20 cellular contexts compared by ENCODE assay signal in the genomic region with DNA sequence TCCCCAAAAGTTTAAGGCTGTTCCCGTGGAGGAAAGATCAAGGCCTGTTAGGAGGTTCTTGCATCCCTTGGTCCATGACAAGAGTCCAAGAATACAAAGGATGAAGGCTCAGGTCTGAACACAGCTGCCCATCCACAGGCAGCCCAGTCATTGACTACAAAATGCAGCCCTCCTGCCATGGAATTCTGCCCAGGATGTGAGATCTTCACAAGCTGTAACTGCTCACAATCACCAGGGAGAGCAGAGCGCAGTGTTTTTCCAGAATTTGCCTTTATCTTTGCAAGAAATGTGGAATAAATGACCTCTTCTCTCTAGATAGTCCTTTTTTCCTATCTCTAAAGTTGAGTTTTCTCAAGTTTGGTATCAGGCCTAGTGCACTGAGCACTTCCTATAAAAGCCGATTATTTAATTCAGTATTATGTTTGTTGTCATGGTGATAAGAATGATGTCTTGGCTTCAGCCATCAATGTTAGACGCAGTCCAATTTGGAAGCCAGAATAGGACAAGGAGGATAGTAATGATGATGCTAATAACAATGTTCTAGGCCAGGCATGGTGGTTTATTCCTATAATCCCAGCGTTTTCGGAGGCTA.
DNase-seq lines count a peak whose midpoint lies in the region; ATAC-seq, FAIRE-seq and TF ChIP-seq lines count a peak whose summit lies in the region.
"Had no signal": no experiment of that assay in that cellular context is flagged by ENCODE, and none has a peak within 500 bp of the region (broad histone marks: within the 10 kb centered on the region; RNA-seq: fewer than 3 reads in every experiment).

No MANE protein-coding gene starts in this region.

- whole genome bisulfite sequencing in endodermal cell (ENCODE audit: insufficient coverage in 1 of 2, insufficient read length in 1 of 2), 2 experiments: 92 to 95% methylated on average over 6 of the region's 6 CpGs
- 59 to 63% methylated on average over 6 of the region's 6 CpGs for WGBS in heart right ventricle, 2 donors
- 75 to 81% methylated on average over 5 to 6 of the region's 6 CpGs for WGBS in transverse colon (ENCODE audit: low coverage in 1 of 2), 2 donors
- 48 to 51% methylated on average over 6 of the region's 6 CpGs for WGBS in lower leg skin, 2 donors

- H3K4me3 Mint-ChIP-seq in endodermal cell: no peak overlapping the region
- H3K4me3 Mint-ChIP-seq: B cell; CD4-positive, alpha-beta T cell had no signal

- TF ChIP-seq EP300 in transverse colon (IDR thresholded peaks at IDR 0.05; ENCODE audit: low read depth): no peak

- H3K4me1 ChIP-seq in endodermal cell (ENCODE audit: control insufficient read depth, insufficient read depth, low read length) (peaks cover 4% of the 10 kb centered on the region), heart right ventricle (peaks cover 0 to 19% (median 3%) of the 10 kb centered on the region in 9 donors), mucosa of rectum (ENCODE audit: control insufficient read depth in 2 of 2, insufficient read depth in 2 of 2, low read length in 2 of 2) (peaks cover 5 to 7% of the 10 kb centered on the region in 2 donors), transverse colon (peaks cover 0 to 19% (median 12%) of the 10 kb centered on the region in 4 donors)

- no peak overlapping the region for H3K9ac ChIP-seq in endodermal cell (ENCODE audit: extremely low read depth, low read length, poor library complexity, severe bottlenecking)
- no peak overlapping the region for H3K9ac ChIP-seq in mucosa of rectum (ENCODE audit: low read depth in 1 of 2, low read length in 2 of 2)

- H3K9me3 ChIP-seq in endodermal cell (ENCODE audit: control insufficient read depth, low read length) (no peaks in the 10 kb centered on the region), heart right ventricle (peaks cover 0 to 10% (median 0%) of the 10 kb centered on the region in 11 donors), mucosa of rectum (ENCODE audit: control insufficient read depth in 2 of 2, low read length in 2 of 2) (no peaks in the 10 kb centered on the region), transverse colon (no peaks in the 10 kb centered on the region)

- peaks cover 6% of the 10 kb centered on the region for H3K9me3 Mint-ChIP-seq in endodermal cell
- H3K9me3 Mint-ChIP-seq: CD4-positive, alpha-beta T cell had no signal

- H3K4me3 ChIP-seq in endodermal cell (ENCODE audit: low read length) (no peak overlapping the region), heart right ventricle (no peak overlapping the region), mucosa of rectum (ENCODE audit: low read length in 2 of 2) (no peak overlapping the region), transverse colon (no peak overlapping the region), lower leg skin (ENCODE audit: low read depth, poor library complexity, severe bottlenecking) (no peak overlapping the region)
- H3K4me3 ChIP-seq: GM12878 had no signal

- H3K36me3 Mint-ChIP-seq in endodermal cell (ENCODE audit: low read depth): no peaks in the 10 kb centered on the region

- no peak for FAIRE-seq in H54 (lab: Jason Lieb, UNC)
- FAIRE-seq: GM12878, GM18507 had no signal

- no peaks in the 10 kb centered on the region for H3K27me3 Mint-ChIP-seq in endodermal cell (ENCODE audit: insufficient read depth)
- H3K27me3 Mint-ChIP-seq: B cell; CD4-positive, alpha-beta T cell had no signal

- no peak for TF ChIP-seq CTCF in endodermal cell (conservative IDR thresholded peaks at IDR 0.05)
- no peak for TF ChIP-seq CTCF in heart right ventricle (IDR thresholded peaks at IDR 0.05)
- TF ChIP-seq CTCF in transverse colon (IDR thresholded peaks at IDR 0.05): no peak
- TF ChIP-seq CTCF in lower leg skin (IDR thresholded peaks at IDR 0.05): no peak

- TF ChIP-seq POLR2A in transverse colon (IDR thresholded peaks at IDR 0.05): no peak
- no peak for TF ChIP-seq POLR2A in lower leg skin (IDR thresholded peaks at IDR 0.05)
- TF ChIP-seq POLR2A in H54 (IDR thresholded peaks at IDR 0.05; ENCODE audit: low read depth, low read length): no peak

- H3K27ac Mint-ChIP-seq in endodermal cell: no peak overlapping the region
- H3K27ac Mint-ChIP-seq: B cell; CD4-positive, alpha-beta T cell had no signal

- in situ Hi-C loops in transverse colon (cut with MboI; ENCODE audit: low pct_ligation_motif_present in 1 of 4, low pct_unique_long_range_greater_than_20kb in 1 of 4, low sequenced_read_pairs in 3 of 4): loop anchor here in 1 of 4 donors (25.0 kb wide), 1 partner anchor 245 kb away; a partner anchor contains a TSS

- DNase-seq in endodermal cell: peak; percentile 10
- peak in 1 of 2 donors; percentile 60 for DNase-seq in heart right ventricle
- DNase-seq in transverse colon: no peak
- DNase-seq in DMS153 (lab: John Stamatoyannopoulos, UW): no peak
- no peak for DNase-seq in lower leg skin (ENCODE audit: low spot score in 2 of 2)
- DNase-seq in H54 (ENCODE audit: insufficient read length, low spot score): no peak
- DNase-seq: ACHN; Calu3; CD4-positive, alpha-beta T cell; DMS79; GOT3; NCI-H1048; NCI-H2107; NCI-H345; NCI-H526 treated with DMSO at 0.1 percent for 48 hours had no signal

- peaks cover 16% of the 10 kb centered on the region for H3K4me1 Mint-ChIP-seq in endodermal cell

- intact Hi-C loops in heart right ventricle (cut with DNase I) (loop anchor here in 3 of 10 donors (5.0 to 10.0 kb wide), 2 partner anchors 105 to 122 kb away; no protein-coding TSS in a partner anchor), transverse colon (cut with DNase I; ENCODE audit: low total_unique reads) (no loop called here), lower leg skin (cut with DNase I; ENCODE audit: low total_unique reads) (no loop called here)

- no peak overlapping the region for H3K27ac ChIP-seq in endodermal cell (ENCODE audit: low read depth, low read length)
- peak overlapping the region; percentile 2 to 81 (median 56) for H3K27ac ChIP-seq in heart right ventricle
- H3K27ac ChIP-seq in mucosa of rectum (ENCODE audit: low read depth in 2 of 2, low read length in 2 of 2): peak overlapping the region; percentile 37 to 41
- H3K27ac ChIP-seq in transverse colon: peak overlapping the region; percentile 38 to 66 (median 54)

- peak in 7 of 8 donors; percentile 79 to 86 (median 81) for ATAC-seq in heart right ventricle
- ATAC-seq in GM18909 (IDR thresholded peaks at IDR 0.05; ENCODE audit: poor library complexity, unreplicated experiment): no peak
- ATAC-seq: GM12878 had no signal

- H3K27me3 ChIP-seq in endodermal cell (ENCODE audit: control insufficient read depth, insufficient read depth, low read length, poor library complexity, severe bottlenecking) (no peaks in the 10 kb centered on the region), heart right ventricle (no peaks in the 10 kb centered on the region), mucosa of rectum (ENCODE audit: control insufficient read depth in 2 of 2, insufficient read depth in 2 of 2, low read length in 2 of 2) (no peaks in the 10 kb centered on the region), transverse colon (no peaks in the 10 kb centered on the region)

- H3K36me3 ChIP-seq in endodermal cell (ENCODE audit: control insufficient read depth, insufficient read depth, low read length) (no peaks in the 10 kb centered on the region), heart right ventricle (no peaks in the 10 kb centered on the region), mucosa of rectum (ENCODE audit: control insufficient read depth in 2 of 2, insufficient read depth in 2 of 2, low read length in 2 of 2) (no peaks in the 10 kb centered on the region), transverse colon (no peaks in the 10 kb centered on the region)
